Comparison of ENCODE assay signal across 8 cellular contexts in the genomic region with DNA sequence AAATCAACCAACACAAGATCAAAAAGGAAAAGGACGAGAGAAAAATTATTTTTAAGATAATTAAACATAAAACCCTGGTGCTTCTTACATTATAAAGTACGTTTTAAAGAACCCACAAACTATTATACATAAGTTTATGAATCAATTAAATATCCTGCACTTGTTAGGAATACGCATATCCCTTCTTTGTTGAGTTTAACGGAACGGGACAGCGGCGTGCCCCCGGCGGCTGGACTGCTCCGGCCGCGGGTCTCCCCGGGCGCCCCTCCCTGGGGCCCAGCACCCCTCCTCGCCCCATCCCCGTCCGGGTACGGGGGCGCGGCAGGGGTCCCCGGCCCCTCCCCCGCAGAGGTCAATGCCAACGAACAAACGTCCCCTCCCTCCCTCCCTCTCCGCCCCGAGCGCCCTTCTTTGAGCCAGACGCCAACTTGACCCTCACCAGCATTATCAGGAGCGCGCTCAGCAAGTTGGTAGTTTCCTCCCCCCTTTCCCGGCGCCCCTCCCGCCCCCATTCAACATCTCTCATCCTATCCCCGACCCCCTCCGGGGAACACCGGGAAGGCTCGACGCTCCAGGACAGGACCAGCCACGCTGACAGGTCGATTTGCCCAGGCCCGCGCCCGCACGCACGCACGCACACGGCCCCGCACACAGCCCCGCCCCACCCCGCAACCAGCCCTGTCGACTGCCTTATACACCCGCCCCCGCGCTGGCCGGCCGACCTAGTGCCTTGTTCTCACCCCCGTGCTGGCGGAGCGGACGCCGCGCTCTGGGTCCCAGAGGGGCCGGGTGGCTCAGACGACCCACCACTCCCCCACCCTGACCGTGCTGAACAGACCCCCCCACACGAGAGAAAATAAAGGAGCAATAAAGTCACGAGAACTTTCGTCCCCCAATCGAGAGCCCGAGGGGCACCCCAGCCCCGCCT. TPM values are rescaled to one million over a fixed set of nuclear protein-coding genes. Genes with fewer than 3 reads are reported as not detected.
DNase-seq lines count a peak whose midpoint lies in the region; ATAC-seq and TF ChIP-seq lines count a peak whose summit lies in the region.

No MANE protein-coding gene starts in this region.

- intact Hi-C loops in natural killer cell (cut with micrococcal nuclease), result no loop called here

- H2AFZ ChIP-seq in Loucy (ENCODE audit: low read length), result no peak overlapping the region

- H3K27me3 Mint-ChIP-seq in central memory CD8-positive, alpha-beta T cell, result peaks cover 24% of the 10 kb centered on the region
- H3K27me3 Mint-ChIP-seq in natural killer cell (ENCODE audit: low read depth in 2 of 2), result peaks cover 8 to 20% of the 10 kb centered on the region in 2 donors

- H3K4me2 ChIP-seq in Loucy (ENCODE audit: low read depth, low read length, poor library complexity, severe bottlenecking), result peak overlapping the region; percentile 77

- peak overlapping the region; percentile 77 for H3K4me3 Mint-ChIP-seq in central memory CD8-positive, alpha-beta T cell
- peak overlapping the region; percentile 68 for H3K4me3 Mint-ChIP-seq in natural killer cell

- peaks cover 69% of the 10 kb centered on the region for H4K20me1 ChIP-seq in Loucy (ENCODE audit: insufficient read depth, low read length, poor library complexity, severe bottlenecking)

- H3K27ac Mint-ChIP-seq in central memory CD8-positive, alpha-beta T cell (ENCODE audit: low read depth), result peak overlapping the region; percentile 65
- H3K27ac Mint-ChIP-seq in natural killer cell, result peak overlapping the region; percentile 51 to 94

- peak overlapping the region; percentile 100 for H3K9ac ChIP-seq in Loucy (ENCODE audit: low read depth, low read length, poor library complexity, severe bottlenecking)

- peaks cover 76% of the 10 kb centered on the region for H3K79me2 ChIP-seq in Loucy (ENCODE audit: insufficient read depth, low read length)

- ATAC-seq in central memory CD8-positive, alpha-beta T cell (replicated peaks; ENCODE audit: extremely low read depth, poor library complexity, severe bottlenecking), result no peak
- ATAC-seq in natural killer cell (no peak), HG02678 (IDR thresholded peaks at IDR 0.05; ENCODE audit: unreplicated experiment) (no peak), GM21515 (IDR thresholded peaks at IDR 0.05; ENCODE audit: unreplicated experiment) (no peak)

- H3K27me3 ChIP-seq in BE2C, result no peaks in the 10 kb centered on the region
- H3K27me3 ChIP-seq in Loucy (ENCODE audit: insufficient read depth, low read length, poor library complexity, severe bottlenecking), result peaks cover 39% of the 10 kb centered on the region

- peaks cover 33% of the 10 kb centered on the region for H3F3A ChIP-seq in Loucy (ENCODE audit: low read depth)

- H3K4me1 ChIP-seq in BE2C, result peaks cover 30% of the 10 kb centered on the region
- peaks cover 24% of the 10 kb centered on the region for H3K4me1 ChIP-seq in Loucy (ENCODE audit: insufficient read depth, low read length, poor library complexity, severe bottlenecking)

- H3K4me1 Mint-ChIP-seq in central memory CD8-positive, alpha-beta T cell, result peaks cover 41% of the 10 kb centered on the region
- peaks cover 25 to 49% of the 10 kb centered on the region in 2 donors for H3K4me1 Mint-ChIP-seq in natural killer cell

- H3K9me3 Mint-ChIP-seq in central memory CD8-positive, alpha-beta T cell, result no peaks in the 10 kb centered on the region
- peaks cover 3% of the 10 kb centered on the region in 2 donors for H3K9me3 Mint-ChIP-seq in natural killer cell

- peaks cover 16% of the 10 kb centered on the region for H3K36me3 Mint-ChIP-seq in central memory CD8-positive, alpha-beta T cell (ENCODE audit: insufficient read depth)
- H3K36me3 Mint-ChIP-seq in natural killer cell, result no peaks in the 10 kb centered on the region

- 0 out of 2 replicates have a peak, but pooled peaks cover 3% of the 10 kb centered on the region for H3K36me3 ChIP-seq in BE2C
- H3K36me3 ChIP-seq in Loucy (ENCODE audit: insufficient read depth, low read length), result peaks cover 30% of the 10 kb centered on the region

- no peaks in the 10 kb centered on the region for H3K9me3 ChIP-seq in BE2C
- H3K9me3 ChIP-seq in Loucy (ENCODE audit: insufficient read depth, low read depth, low read length), result no peaks in the 10 kb centered on the region

- no peaks in the 10 kb centered on the region for H3K9me2 ChIP-seq in Loucy (replicated peaks; ENCODE audit: low read depth, low read length)

- no peak for TF ChIP-seq CTCF in BE2C (IDR thresholded peaks at IDR 0.05; ENCODE audit: low read depth, low read length)
- no peak for TF ChIP-seq CTCF in Loucy (conservative IDR thresholded peaks at IDR 0.05; ENCODE audit: low read length)
- TF ChIP-seq CTCF in natural killer cell (IDR thresholded peaks at IDR 0.05), result no peak

- H3K4me3 ChIP-seq in BE2C (ENCODE audit: low read depth, low read length) (peak overlapping the region; percentile 16; the same call in 1 of the 2 replicates), Loucy (ENCODE audit: low read length, poor library complexity, severe bottlenecking) (peak overlapping the region; percentile 94)

- DNase-seq in BE2C, result no peak
- no peak for DNase-seq in central memory CD8-positive, alpha-beta T cell (ENCODE audit: low spot score in 2 of 2)
- no peak for DNase-seq in natural killer cell
- no peak for DNase-seq in NCI-H2196 treated with DMSO at 0.1 percent for 48 hours (lab: John Stamatoyannopoulos, UW; ENCODE audit: unreplicated experiment)
- no peak for DNase-seq in NCI-H2107 treated with DMSO at 0.1 percent for 48 hours (lab: John Stamatoyannopoulos, UW; ENCODE audit: unreplicated experiment)

RNA-seq across cellular contexts. Expression of gene LYL1, which starts 5.1 kb away (rescaled TPM):
- 75.7 TPM for polyA plus RNA-seq in BE2C (2012; ENCODE audit: insufficient read depth, insufficient read length, low read depth)
- total RNA-seq in natural killer cell, result 1 to 10 TPM; 2.0 to 7.7 (median 6.7) TPM

RNA-seq across cellular contexts. Expression of gene TRMT1, which starts 18.9 kb away (rescaled TPM):
- 98.5 TPM for polyA plus RNA-seq in BE2C (2012; ENCODE audit: insufficient read depth, insufficient read length, low read depth)
- 10 to 100 TPM; 33.8 to 48.5 (median 42.2) TPM for total RNA-seq in natural killer cell

RNA-seq across cellular contexts. Expression of gene NACC1, which starts 20.5 kb away (rescaled TPM):
- 97.8 TPM for polyA plus RNA-seq in BE2C (2012; ENCODE audit: insufficient read depth, insufficient read length, low read depth)
- total RNA-seq in natural killer cell, result 10 to 100 TPM; 41.2 to 48.7 (median 43.4) TPM

RNA-seq across cellular contexts. Expression of gene STX10, which starts 52.6 kb away (rescaled TPM):
- 274 TPM for polyA plus RNA-seq in BE2C (2012; ENCODE audit: insufficient read depth, insufficient read length, low read depth)
- 10 to 100 TPM; 39.2 to 46.9 (median 42.0) TPM for total RNA-seq in natural killer cell

RNA-seq across cellular contexts. Expression of gene IER2, which starts 52.6 kb away (rescaled TPM):
- polyA plus RNA-seq in BE2C (2012; ENCODE audit: insufficient read depth, insufficient read length, low read depth), result 291 TPM
- total RNA-seq in natural killer cell, result 1,000 to 10,000 TPM in 1 of 3 donors, 100 to 1,000 TPM in 2; 668 to 1,112 (median 949) TPM
